ENCODE assay signal across 15 cellular contexts in the genomic region with DNA sequence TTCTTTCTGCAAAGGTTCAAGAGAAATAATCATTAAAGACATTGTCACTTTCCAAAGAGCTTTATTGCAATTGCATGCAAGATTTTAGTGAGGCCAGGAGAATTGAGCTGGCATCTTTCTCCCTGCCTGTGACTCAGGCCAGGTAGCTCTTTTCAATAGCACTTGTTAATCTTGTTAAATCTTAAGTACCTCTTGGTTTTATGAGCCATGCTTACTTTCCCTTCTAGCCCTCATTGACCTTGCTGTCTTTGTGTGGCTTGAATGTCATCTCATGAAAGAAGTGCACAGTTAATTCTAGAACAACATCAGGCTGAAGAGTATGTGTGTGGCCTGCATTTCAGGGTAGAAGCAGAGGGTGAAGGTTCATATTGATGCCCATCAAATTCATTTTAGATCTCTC.
"Had no signal": no experiment of that assay in that cellular context is flagged by ENCODE, and none has a peak within 500 bp of the region (broad histone marks: within the 10 kb centered on the region; RNA-seq: fewer than 3 reads in every experiment).

No MANE protein-coding gene starts in this region.

- H3K4me1 Mint-ChIP-seq: activated CD4-positive, alpha-beta T cell treated with anti-CD3 and anti-CD28 coated beads for 36 hours; memory B cell; naive thymus-derived CD4-positive, alpha-beta T cell had no signal

- ATAC-seq: activated CD4-positive, alpha-beta T cell treated with anti-CD3 and anti-CD28 coated beads for 36 hours; body of pancreas; naive thymus-derived CD4-positive, alpha-beta T cell had no signal

- H3K27me3 Mint-ChIP-seq: progenitor cell of endocrine pancreas had no signal

- H3K4me3 ChIP-seq: body of pancreas, left ventricle myocardium inferior, neural progenitor cell, tibial artery, vagina had no signal

- H3K27ac Mint-ChIP-seq: activated CD4-positive, alpha-beta T cell treated with anti-CD3 and anti-CD28 coated beads for 36 hours; activated T-helper 2 cell treated with anti-CD3 and anti-CD28 coated beads, Interferon-gamma antibody, Interleukin-2, Interleukin-4, amounts not matched to agents 10 μg/mL and 5 μg/mL and 100 μg/mL, durations not matched to agents 14 hours and 24 hours and 36 hours; memory B cell; naive thymus-derived CD4-positive, alpha-beta T cell; neural progenitor cell; progenitor cell of endocrine pancreas; T-helper 2 cell treated with Interferon-gamma antibody and Interleukin-4, amounts not matched to agents 5 μg/mL and 100 μg/mL, for 36 hours had no signal

- H3K36me3 ChIP-seq: left ventricle myocardium inferior, neural progenitor cell, tibial artery, vagina had no signal

- H3K4me3 Mint-ChIP-seq: activated CD4-positive, alpha-beta T cell treated with anti-CD3 and anti-CD28 coated beads for 36 hours; memory B cell; naive thymus-derived CD4-positive, alpha-beta T cell; neural progenitor cell; T-helper 2 cell treated with Interferon-gamma antibody and Interleukin-4, amounts not matched to agents 5 μg/mL and 100 μg/mL, for 36 hours had no signal

- H3K9me3 ChIP-seq: body of pancreas, left ventricle myocardium inferior, tibial artery, vagina had no signal

- H3K4me1 ChIP-seq: body of pancreas, left ventricle myocardium inferior, tibial artery, vagina had no signal

- DNase-seq: activated CD4-positive, alpha-beta T cell treated with anti-CD3 and anti-CD28 coated beads for 36 hours; activated CD4-positive, alpha-beta T cell treated with anti-CD3 and anti-CD28 coated beads, Interleukin-2, amount 50 U/mL, for 48 hours; activated naive CD4-positive, alpha-beta T cell treated with Interleukin-2 at 50 U/mL for 16 hours; body of pancreas; hypothalamus; left ventricle myocardium inferior; naive thymus-derived CD4-positive, alpha-beta T cell; stimulated activated naive CD4-positive, alpha-beta T cell treated with Interleukin-2 at 50 U/mL for 16 hours; tibial artery had no signal

- H3K9me3 Mint-ChIP-seq: activated T-helper 2 cell treated with anti-CD3 and anti-CD28 coated beads, Interferon-gamma antibody, Interleukin-2, Interleukin-4, amounts not matched to agents 10 μg/mL and 5 μg/mL and 100 μg/mL, durations not matched to agents 14 hours and 24 hours and 36 hours; memory B cell; T-helper 2 cell treated with Interferon-gamma antibody and Interleukin-4, amounts not matched to agents 5 μg/mL and 100 μg/mL, for 36 hours had no signal

- H3K36me3 Mint-ChIP-seq: neural progenitor cell had no signal
